Comparison of ENCODE assay signal across 15 cellular contexts in the genomic region with DNA sequence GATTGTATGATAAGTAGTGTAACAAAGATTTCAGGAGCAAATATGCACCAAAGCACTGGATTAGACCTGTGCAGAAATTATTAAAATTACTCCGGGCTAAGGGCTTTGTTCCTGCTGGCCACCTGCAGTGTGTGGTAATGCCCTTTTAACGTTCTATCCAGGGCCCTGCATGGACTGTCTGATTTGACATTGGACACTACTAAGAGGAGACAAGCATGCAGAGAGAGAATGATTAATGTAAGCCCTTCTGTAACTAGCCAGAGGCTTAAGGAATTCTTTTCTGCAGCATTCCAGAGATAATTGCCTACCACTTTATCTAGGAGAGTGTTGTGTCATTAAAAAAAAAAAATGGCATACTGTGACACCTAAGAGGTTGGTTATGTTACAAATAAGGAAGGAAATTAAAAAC.
DNase-seq lines count a peak whose midpoint lies in the region; ATAC-seq, FAIRE-seq and TF ChIP-seq lines count a peak whose summit lies in the region.
"Had no signal": no experiment of that assay in that cellular context is flagged by ENCODE, and none has a peak within 500 bp of the region (broad histone marks: within the 10 kb centered on the region; RNA-seq: fewer than 3 reads in every experiment).

No MANE protein-coding gene starts in this region.

- H3K27me3 ChIP-seq in astrocyte (ENCODE audit: insufficient read depth, low read length) (no peaks in the 10 kb centered on the region), mesenchymal stem cell (ENCODE audit: control insufficient read depth in 1 of 2, insufficient read depth in 1 of 2, low read length in 2 of 2) (no peaks in the 10 kb centered on the region)

- 2% methylated on average over 2 of the region's 2 CpGs for WGBS in mesenchymal stem cell
- 48 to 58% methylated on average over 2 of the region's 2 CpGs for WGBS in lower leg skin, 2 donors

- H3K9me3 ChIP-seq in astrocyte (ENCODE audit: insufficient read depth, low read depth, low read length) = no peaks in the 10 kb centered on the region
- H3K9me3 ChIP-seq in mesenchymal stem cell (ENCODE audit: control insufficient read depth, low read length) = no peaks in the 10 kb centered on the region

- no peak overlapping the region for H4K8ac ChIP-seq in mesenchymal stem cell (ENCODE audit: low read length)

- H2BK15ac ChIP-seq in mesenchymal stem cell (ENCODE audit: low read depth, poor library complexity, severe bottlenecking) = no peak overlapping the region

- no peaks in the 10 kb centered on the region for H3K27me3 Mint-ChIP-seq in astrocyte (ENCODE audit: low read depth, unreplicated experiment)
- H3K27me3 Mint-ChIP-seq: B cell; stimulated activated naive B cell treated with anti-CD40 and anti-IgM and Interleukin-4, amounts not matched to agents 10 μg/mL and 1 μg/mL and 100 μg/mL, for 72 hours had no signal

- peaks cover 28% of the 10 kb centered on the region for H3K4me1 ChIP-seq in astrocyte (ENCODE audit: insufficient read depth, low read length)
- H3K4me1 ChIP-seq in mesenchymal stem cell (ENCODE audit: control insufficient read depth, insufficient read depth, low read depth, low read length) = peaks cover 3% of the 10 kb centered on the region

- H2AFZ ChIP-seq in astrocyte (ENCODE audit: low read depth, low read length) (no peak overlapping the region), mesenchymal stem cell (ENCODE audit: low read depth, low read length) (no peak overlapping the region)

- H3K36me3 Mint-ChIP-seq in astrocyte (ENCODE audit: low read depth, unreplicated experiment) = no peaks in the 10 kb centered on the region
- H3K36me3 Mint-ChIP-seq: stimulated activated naive B cell treated with anti-CD40 and anti-IgM and Interleukin-4, amounts not matched to agents 10 μg/mL and 1 μg/mL and 100 μg/mL, for 72 hours had no signal

- no peaks in the 10 kb centered on the region for H3K79me2 ChIP-seq in astrocyte (ENCODE audit: insufficient read depth, low read length)

- no peak for FAIRE-seq in astrocyte (lab: Jason Lieb, UNC)

- H3K4me3 Mint-ChIP-seq in astrocyte (ENCODE audit: unreplicated experiment) = no peak overlapping the region
- H3K4me3 Mint-ChIP-seq: activated T-helper 1 cell treated with anti-CD3 and anti-CD28 coated beads, Interleukin-12 subunit alpha, Interleukin-12 subunit beta, Interleukin-2, Interleukin-4 antibody, amounts not matched to agents 30 ng/mL and 10 ng/mL and 1 ng/mL, durations not matched to agents 14 hours and 24 hours and 36 hours; B cell; stimulated activated naive B cell treated with anti-CD40 and anti-IgM and Interleukin-4, amounts not matched to agents 10 μg/mL and 1 μg/mL and 100 μg/mL, for 72 hours had no signal

- H3K36me3 ChIP-seq in astrocyte (ENCODE audit: insufficient read depth, low read length) = no peaks in the 10 kb centered on the region
- H3K36me3 ChIP-seq in mesenchymal stem cell (ENCODE audit: control insufficient read depth in 1 of 2, insufficient read depth in 2 of 2, low read depth in 1 of 2, low read length in 2 of 2) = no peaks in the 10 kb centered on the region

- no peak overlapping the region for H3K23ac ChIP-seq in mesenchymal stem cell (ENCODE audit: low read length in 2 of 2)

- no peak overlapping the region for H3K14ac ChIP-seq in mesenchymal stem cell (ENCODE audit: low read length in 2 of 2)

- H3K4ac ChIP-seq in mesenchymal stem cell (ENCODE audit: low read depth in 1 of 2, low read length in 2 of 2) = no peak overlapping the region

- ATAC-seq in GM18511 (IDR thresholded peaks at IDR 0.05; ENCODE audit: unreplicated experiment) = no peak
- no peak for ATAC-seq in GM21619 (IDR thresholded peaks at IDR 0.05; ENCODE audit: unreplicated experiment)
- ATAC-seq: stimulated activated naive B cell treated with anti-CD40 and anti-IgM and Interleukin-4, amounts not matched to agents 10 μg/mL and 1 μg/mL and 100 μg/mL, for 72 hours had no signal

- H2BK12ac ChIP-seq in mesenchymal stem cell (ENCODE audit: low read length in 2 of 2) = no peak overlapping the region

- no peak overlapping the region for H3K9ac ChIP-seq in astrocyte (ENCODE audit: low read length)
- H3K9ac ChIP-seq in mesenchymal stem cell (ENCODE audit: low read length) = no peak overlapping the region

- H3K4me2 ChIP-seq in astrocyte (ENCODE audit: low read length) (peak overlapping the region; percentile 35), mesenchymal stem cell (ENCODE audit: low read length, poor library complexity, severe bottlenecking) (no peak overlapping the region)

- intact Hi-C loops in lower leg skin (cut with DNase I; ENCODE audit: low total_unique reads) = no loop called here

- TF ChIP-seq EP300 in Ishikawa (IDR thresholded peaks at IDR 0.05; ENCODE audit: borderline replicate concordance) = peak; percentile 99

- peak; percentile 40 for TF ChIP-seq RAD21 in Ishikawa (IDR thresholded peaks at IDR 0.05; ENCODE audit: low read depth)

- H4K20me1 ChIP-seq in astrocyte (ENCODE audit: insufficient read depth, low read length) = no peaks in the 10 kb centered on the region

- H3K27ac ChIP-seq in astrocyte (ENCODE audit: low read depth, low read length) = no peak overlapping the region
- H3K27ac ChIP-seq in mesenchymal stem cell (ENCODE audit: low read length, poor library complexity, severe bottlenecking) = peak overlapping the region; percentile 56

- no peaks in the 10 kb centered on the region for H3K9me3 Mint-ChIP-seq in astrocyte (ENCODE audit: unreplicated experiment)
- H3K9me3 Mint-ChIP-seq: activated T-helper 1 cell treated with anti-CD3 and anti-CD28 coated beads, Interleukin-12 subunit alpha, Interleukin-12 subunit beta, Interleukin-2, Interleukin-4 antibody, amounts not matched to agents 30 ng/mL and 10 ng/mL and 1 ng/mL, durations not matched to agents 14 hours and 24 hours and 36 hours had no signal

- peak; percentile 87 for DNase-seq in Caki2 (ENCODE audit: low read depth)
- DNase-seq in astrocyte (ENCODE audit: low read depth) = peak; percentile 84
- DNase-seq in mesenchymal stem cell = peak; percentile 52
- no peak for DNase-seq in lower leg skin (ENCODE audit: low spot score in 2 of 2)
- DNase-seq in DMS153 treated with DMSO at 0.1 percent for 48 hours (lab: John Stamatoyannopoulos, UW; ENCODE audit: unreplicated experiment) = no peak
- DNase-seq: activated CD4-positive, alpha-beta T cell treated with anti-CD3 and anti-CD28 coated beads for 48 hours; central memory CD4-positive, alpha-beta T cell; NCI-H526 treated with DMSO at 0.1 percent for 48 hours; stimulated activated CD4-positive, alpha-beta T cell treated with anti-CD3 and anti-CD28 coated beads, Interleukin-2, amount 100 ng/mL, for 24 hours; stimulated activated naive B cell treated with anti-CD40 and anti-IgM and Interleukin-4, amounts not matched to agents 10 μg/mL and 1 μg/mL and 100 μg/mL, for 72 hours had no signal

- H3K27ac Mint-ChIP-seq in astrocyte (ENCODE audit: unreplicated experiment) = peak overlapping the region; percentile 70
- H3K27ac Mint-ChIP-seq: activated T-helper 1 cell treated with anti-CD3 and anti-CD28 coated beads, Interleukin-12 subunit alpha, Interleukin-12 subunit beta, Interleukin-2, Interleukin-4 antibody, amounts not matched to agents 30 ng/mL and 10 ng/mL and 1 ng/mL, durations not matched to agents 14 hours and 24 hours and 36 hours; B cell; stimulated activated naive B cell treated with anti-CD40 and anti-IgM and Interleukin-4, amounts not matched to agents 10 μg/mL and 1 μg/mL and 100 μg/mL, for 72 hours had no signal

- no peak overlapping the region for H2BK5ac ChIP-seq in mesenchymal stem cell (ENCODE audit: low read depth, low read length, poor library complexity, severe bottlenecking)

- H2BK120ac ChIP-seq in mesenchymal stem cell (ENCODE audit: low read depth, low read length) = no peak overlapping the region

- H3K4me1 Mint-ChIP-seq in astrocyte (ENCODE audit: low read depth, unreplicated experiment) = peaks cover 44% of the 10 kb centered on the region
- H3K4me1 Mint-ChIP-seq: B cell; stimulated activated naive B cell treated with anti-CD40 and anti-IgM and Interleukin-4, amounts not matched to agents 10 μg/mL and 1 μg/mL and 100 μg/mL, for 72 hours had no signal

- TF ChIP-seq CTCF in astrocyte (IDR thresholded peaks at IDR 0.05; ENCODE audit: insufficient read depth, low read depth, low read length) = no peak
- no peak for TF ChIP-seq CTCF in lower leg skin (IDR thresholded peaks at IDR 0.05)

- no peak overlapping the region for H4K91ac ChIP-seq in mesenchymal stem cell (ENCODE audit: low read length)

- TF ChIP-seq POLR2A in lower leg skin (IDR thresholded peaks at IDR 0.05) = no peak

- H3K79me1 ChIP-seq in mesenchymal stem cell (replicated peaks; ENCODE audit: low read length, poor library complexity, severe bottlenecking) = no peaks in the 10 kb centered on the region

- in situ Hi-C loops in Caki2 (cut with HindIII; ENCODE audit: low pct_unique_long_range_greater_than_20kb, low sequenced_read_pairs) = no loop called here

- H3K4me3 ChIP-seq in astrocyte (ENCODE audit: insufficient read depth, low read depth, low read length) = no peak overlapping the region
- no peak overlapping the region for H3K4me3 ChIP-seq in mesenchymal stem cell (ENCODE audit: insufficient read depth in 1 of 2, low read depth in 1 of 2, low read length in 2 of 2)
- no peak overlapping the region for H3K4me3 ChIP-seq in lower leg skin (ENCODE audit: low read depth, poor library complexity, severe bottlenecking)

- H3K18ac ChIP-seq in mesenchymal stem cell (ENCODE audit: low read depth in 1 of 2, low read length in 2 of 2) = no peak overlapping the region

- H2AK5ac ChIP-seq in mesenchymal stem cell (ENCODE audit: low read length, severe bottlenecking) = no peak overlapping the region

TF ChIP-seq in Ishikawa, 13 proteins besides CTCF, POLR2A, EP300 and RAD21 (continues in another document):
- peak; percentile 95 for TF ChIP-seq NFIC (IDR thresholded peaks at IDR 0.05)
- TF ChIP-seq, protein P1, sequence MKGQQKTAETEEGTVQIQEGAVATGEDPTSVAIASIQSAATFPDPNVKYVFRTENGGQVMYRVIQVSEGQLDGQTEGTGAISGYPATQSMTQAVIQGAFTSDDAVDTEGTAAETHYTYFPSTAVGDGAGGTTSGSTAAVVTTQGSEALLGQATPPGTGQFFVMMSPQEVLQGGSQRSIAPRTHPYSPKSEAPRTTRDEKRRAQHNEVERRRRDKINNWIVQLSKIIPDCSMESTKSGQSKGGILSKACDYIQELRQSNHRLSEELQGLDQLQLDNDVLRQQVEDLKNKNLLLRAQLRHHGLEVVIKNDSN (IDR thresholded peaks at IDR 0.05) = peak; percentile 25; the same call in 1 of the 2 replicates
- no peak for TF ChIP-seq CREB1 (IDR thresholded peaks at IDR 0.05; ENCODE audit: low read depth)
- TF ChIP-seq TCF12 (IDR thresholded peaks at IDR 0.05; ENCODE audit: low read depth) = peak; percentile 98
- peak; percentile 82 for TF ChIP-seq CEBPB (IDR thresholded peaks at IDR 0.05)
- TF ChIP-seq ZBTB7A (IDR thresholded peaks at IDR 0.05; ENCODE audit: low read depth) = no peak
- no peak for TF ChIP-seq YY1 (IDR thresholded peaks at IDR 0.05; ENCODE audit: low read depth)
- peak; percentile 99 for TF ChIP-seq FOXM1 (IDR thresholded peaks at IDR 0.05; ENCODE audit: borderline replicate concordance, low read depth)
- no peak for TF ChIP-seq EGR1 (IDR thresholded peaks at IDR 0.05)

Comparison
In these comparisons a context has a peak if more than half of its experiments do, and no peak if none do; other contexts are left out.
1. DNase-seq: peak in Caki2 (single experiment), astrocyte (single experiment) and mesenchymal stem cell (single experiment); none in lower leg skin (0 of 2) and DMS153 treated with DMSO at 0.1 percent for 48 hours (single experiment).